8 cellular contexts compared by ENCODE assay signal in genomic region chr1:6491076-6491449, GRCh38. TPM values are rescaled to one million over a fixed set of nuclear protein-coding genes. Genes with fewer than 3 reads are reported as not detected.
A peak's percentile ranks its signal among the peaks of the same experiment; 100 is the strongest.
DNase-seq lines count a peak whose midpoint lies in the region; ATAC-seq and TF ChIP-seq lines count a peak whose summit lies in the region.

No MANE protein-coding gene starts in this region.

- peak overlapping the region; percentile 83 for H3K18ac ChIP-seq in trophoblast cell (ENCODE audit: low read length)

- ATAC-seq in GM21515 (IDR thresholded peaks at IDR 0.05; ENCODE audit: unreplicated experiment) (no peak), GM21825 (IDR thresholded peaks at IDR 0.05; ENCODE audit: unreplicated experiment) (no peak)

- H3K14ac ChIP-seq in trophoblast cell (ENCODE audit: low read length), result peak overlapping the region; percentile 83

- TF ChIP-seq CTCF in esophagus squamous epithelium (IDR thresholded peaks at IDR 0.05), result no peak

- peak overlapping the region; percentile 91 for H3K4me2 ChIP-seq in trophoblast cell (ENCODE audit: low read length)

- H3K27ac ChIP-seq in SJSA1, result peak overlapping the region; percentile 57
- peak overlapping the region; percentile 90 to 97 (median 93) for H3K27ac ChIP-seq in esophagus squamous epithelium
- H3K27ac ChIP-seq in trophoblast cell (ENCODE audit: low read depth, low read length), result peak overlapping the region; percentile 94

- no peak overlapping the region for H3K23ac ChIP-seq in trophoblast cell (ENCODE audit: low read length)

- peak overlapping the region; percentile 76 for H4K12ac ChIP-seq in trophoblast cell (ENCODE audit: low read depth, low read length)

- peak overlapping the region; percentile 44 for H3K4me3 ChIP-seq in SJSA1
- peak overlapping the region; percentile 71 to 80 (median 78) for H3K4me3 ChIP-seq in esophagus squamous epithelium
- H3K4me3 ChIP-seq in trophoblast cell (ENCODE audit: low read depth, low read length), result peak overlapping the region; percentile 75

- peak overlapping the region; percentile 97 for H4K91ac ChIP-seq in trophoblast cell (ENCODE audit: low read depth, low read length)

- TF ChIP-seq POLR2A in esophagus squamous epithelium (IDR thresholded peaks at IDR 0.05), result no peak

- H2BK120ac ChIP-seq in trophoblast cell (ENCODE audit: insufficient read depth, low read length, poor library complexity), result peak overlapping the region; percentile 94

- peak overlapping the region; percentile 17 for H2AK5ac ChIP-seq in trophoblast cell (ENCODE audit: low read length)

- no peaks in the 10 kb centered on the region for H3K36me3 ChIP-seq in ES-I3 (ENCODE audit: insufficient read depth, low read length)
- H3K36me3 ChIP-seq in SJSA1, result no peaks in the 10 kb centered on the region
- H3K36me3 ChIP-seq in esophagus squamous epithelium, result no peaks in the 10 kb centered on the region
- H3K36me3 ChIP-seq in trophoblast cell (ENCODE audit: control insufficient read depth in 1 of 2, insufficient read depth in 2 of 2, low read length in 2 of 2), result peaks cover 14 to 16% of the 10 kb centered on the region in 2 experiments

- H2BK5ac ChIP-seq in trophoblast cell (ENCODE audit: low read depth, low read length, poor library complexity), result peak overlapping the region; percentile 70

- H3K9ac ChIP-seq in ES-I3 (ENCODE audit: low read depth, low read length) (peak overlapping the region; percentile 89), trophoblast cell (ENCODE audit: low read length) (peak overlapping the region; percentile 78)

- H3K9me3 ChIP-seq in ES-I3 (ENCODE audit: control insufficient read depth, insufficient read depth, low read length) (no peaks in the 10 kb centered on the region), SJSA1 (replicated peaks) (no peaks in the 10 kb centered on the region), esophagus squamous epithelium (no peaks in the 10 kb centered on the region), trophoblast cell (ENCODE audit: insufficient read depth, low read depth, low read length) (peaks cover 2% of the 10 kb centered on the region)

- peak overlapping the region; percentile 84 for H3K4ac ChIP-seq in trophoblast cell (ENCODE audit: low read depth, low read length)

- 19 to 42% methylated on average over 5 to 6 of the region's 6 CpGs for WGBS in esophagus squamous epithelium, 2 donors
- WGBS in trophoblast cell (ENCODE audit: extremely low coverage, insufficient coverage, insufficient read length), result no CpG with 5 or more reads among the region's 6 CpGs

- H3K79me2 ChIP-seq in trophoblast cell (ENCODE audit: control insufficient read depth, insufficient read depth, low read length, poor library complexity), result peaks cover 12% of the 10 kb centered on the region

- no peaks in the 10 kb centered on the region for H3K27me3 ChIP-seq in SJSA1 (replicated peaks)
- peaks cover 0 to 21% (median 0%) of the 10 kb centered on the region in 4 donors for H3K27me3 ChIP-seq in esophagus squamous epithelium
- H3K27me3 ChIP-seq in trophoblast cell (ENCODE audit: insufficient read depth, low read length), result no peaks in the 10 kb centered on the region

- peak in 1 of 2 experiments; percentile 37 for DNase-seq in SJSA1 (ENCODE audit: low read depth in 1 of 2, low spot score in 2 of 2)
- DNase-seq in esophagus squamous epithelium (lab: John Stamatoyannopoulos, UW), result no peak
- DNase-seq in trophoblast cell, result no peak
- DNase-seq in effector CD8-positive, alpha-beta T cell (lab: John Stamatoyannopoulos, UW), result no peak
- no peak for DNase-seq in iPS-NIHi7 (ENCODE audit: extremely low spot score)

- peaks cover 27% of the 10 kb centered on the region for H3K79me1 ChIP-seq in trophoblast cell (ENCODE audit: low read length)

- peak overlapping the region; percentile 69 for H2BK12ac ChIP-seq in trophoblast cell (ENCODE audit: low read length)

- H2AFZ ChIP-seq in trophoblast cell (ENCODE audit: insufficient read depth, low read length, poor library complexity), result peak overlapping the region; percentile 77

- peak overlapping the region; percentile 92 for H4K8ac ChIP-seq in trophoblast cell (ENCODE audit: low read depth, low read length)

- H3K4me1 ChIP-seq in ES-I3 (ENCODE audit: insufficient read depth, low read length) (peaks cover 33% of the 10 kb centered on the region), SJSA1 (replicated peaks) (peaks cover 21% of the 10 kb centered on the region), esophagus squamous epithelium (peaks cover 35 to 87% (median 50%) of the 10 kb centered on the region in 3 donors), trophoblast cell (ENCODE audit: control insufficient read depth in 1 of 2, insufficient read depth in 2 of 2, low read length in 2 of 2) (peaks cover 30 to 32% of the 10 kb centered on the region in 2 experiments)

- intact Hi-C loops in esophagus squamous epithelium (cut with DNase I), result no loop called here

RNA-seq across cellular contexts. Expression of gene PLEKHG5, which starts 0.4 kb away (rescaled TPM):
- total RNA-seq in SJSA1 (2014; rRNA removed; shearing (Covaris generic)), result 0.34 and 1.6 TPM in 2 replicates
- 10 to 100 TPM; 24.3 to 37.8 (median 32.6) TPM for total RNA-seq in esophagus squamous epithelium
- 31.1 and 31.3 TPM in 2 replicates for polyA plus RNA-seq in trophoblast cell (2013)

RNA-seq across cellular contexts. Expression of gene TNFRSF25, which starts 25.1 kb away (rescaled TPM):
- 0.13 and 0.32 TPM in 2 replicates for total RNA-seq in SJSA1 (2014; rRNA removed; shearing (Covaris generic))
- 10 to 100 TPM; 22.1 to 47.3 (median 34.3) TPM for total RNA-seq in esophagus squamous epithelium
- 22.6 and 23.0 TPM in 2 replicates for polyA plus RNA-seq in trophoblast cell (2013)

Comparison
In these comparisons a context has a peak if more than half of its experiments do, and no peak if none do; other contexts are left out.
1. RNA of gene TNFRSF25, which starts 25.1 kb away (total RNA-seq): 22.1 to 47.3 TPM in esophagus squamous epithelium; 0.13 to 0.32 TPM in SJSA1; every median in the first group is over 10 times any median in the second.
2. Peak in every context shown above with its lines, with median percentiles within 50 percentile points of each other: H3K27ac ChIP-seq and H3K4me3 ChIP-seq.